ENCODE assay signal across 19 cellular contexts in the genomic region with DNA sequence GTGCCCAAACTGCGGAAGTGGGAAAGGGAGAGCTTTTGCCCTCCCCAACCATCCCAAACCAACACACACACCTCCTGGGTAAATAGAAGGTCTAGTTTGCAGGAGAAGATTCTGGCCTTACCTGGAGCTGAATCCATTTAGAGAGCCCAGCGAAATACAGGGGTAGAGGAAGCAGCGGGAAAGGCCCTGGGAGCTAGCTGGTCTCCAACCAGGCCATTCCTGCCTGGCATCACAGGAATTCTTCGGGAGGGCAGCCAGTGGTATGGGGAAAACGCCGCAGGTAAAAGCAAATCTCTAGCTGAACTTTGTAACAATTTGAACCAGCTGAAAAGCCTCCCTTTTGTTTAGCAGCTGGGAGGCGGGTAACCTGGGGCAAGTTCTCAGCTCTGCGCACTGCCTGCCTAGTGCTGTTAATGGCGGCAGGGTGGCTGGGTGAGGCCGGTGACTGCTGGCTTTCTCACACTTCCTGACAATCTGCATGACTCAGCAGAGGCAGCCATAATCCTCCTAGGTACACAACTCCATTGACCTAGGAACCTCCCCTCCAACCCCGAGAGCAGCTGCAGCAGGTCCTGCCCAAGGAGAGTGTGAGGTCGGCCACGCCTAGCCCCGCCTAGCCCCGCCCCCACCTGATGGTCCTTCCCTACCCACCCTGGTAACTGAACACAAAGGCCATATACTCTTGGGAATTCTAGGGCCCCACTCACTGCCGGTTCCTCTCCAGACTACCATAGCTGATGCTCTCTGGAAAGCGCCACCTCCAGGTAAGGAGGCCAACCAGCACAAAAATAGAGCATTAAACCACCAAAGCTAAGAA.
DNase-seq lines count a peak whose midpoint lies in the region; ATAC-seq and TF ChIP-seq lines count a peak whose summit lies in the region.
"Had no signal": no experiment of that assay in that cellular context is flagged by ENCODE, and none has a peak within 500 bp of the region (broad histone marks: within the 10 kb centered on the region; RNA-seq: fewer than 3 reads in every experiment).

No MANE protein-coding gene starts in this region.

- TF ChIP-seq CTCF in GM23338 (conservative IDR thresholded peaks at IDR 0.05; ENCODE audit: low read depth in 2 of 2) (0 out of 4 replicates have a peak, but pooled peaks have one; percentile 9 to 10), spleen (IDR thresholded peaks at IDR 0.05 in 8 of 11, conservative IDR thresholded peaks at IDR 0.05 in 3 of 11) (no peak)

- peak overlapping the region; percentile 28; the same call in 1 of the 2 replicates for H2AFZ ChIP-seq in GM23338
- H2AFZ ChIP-seq in mesenchymal stem cell (ENCODE audit: low read depth, low read length), result peak overlapping the region; percentile 14

- H3K27me3 ChIP-seq in GM23338 (ENCODE audit: insufficient read depth) (no peaks in the 10 kb centered on the region), mesenchymal stem cell (ENCODE audit: control insufficient read depth in 1 of 2, insufficient read depth in 1 of 2, low read length in 2 of 2) (no peaks in the 10 kb centered on the region), spleen (replicated peaks in 1 of 7) (no peaks in the 10 kb centered on the region)
- H3K27me3 ChIP-seq: BLaER1, ovary had no signal

- no peak for TF ChIP-seq POLR2A in spleen (IDR thresholded peaks at IDR 0.05)

- H2BK5ac ChIP-seq in mesenchymal stem cell (ENCODE audit: low read depth, low read length, poor library complexity, severe bottlenecking), result no peak overlapping the region

- no peak overlapping the region for H3K18ac ChIP-seq in mesenchymal stem cell (ENCODE audit: low read depth in 1 of 2, low read length in 2 of 2)

- no peaks in the 10 kb centered on the region for H4K20me1 ChIP-seq in GM23338 (replicated peaks; ENCODE audit: insufficient read depth)
- H4K20me1 ChIP-seq: BLaER1 had no signal

- H3K79me2 ChIP-seq in GM23338 (replicated peaks; ENCODE audit: insufficient read depth), result no peaks in the 10 kb centered on the region

- H4K91ac ChIP-seq in mesenchymal stem cell (ENCODE audit: low read length), result no peak overlapping the region

- no peaks in the 10 kb centered on the region; the same call in 1 of the 2 replicates for H3K9me2 ChIP-seq in GM23338 (ENCODE audit: insufficient read depth)

- no peak overlapping the region for H3K27ac Mint-ChIP-seq in GM23338
- H3K27ac Mint-ChIP-seq: activated CD4-positive, alpha-beta T cell treated with anti-CD3 and anti-CD28 coated beads, Interleukin-2, amount 10 ng/mL, durations not matched to agents 7 days and 5 days; activated naive CD8-positive, alpha-beta T cell treated with anti-CD3 and anti-CD28 coated beads for 36 hours had no signal

- ATAC-seq in GM23338, result no peak
- ATAC-seq in esophagus mucosa, result no peak
- no peak for ATAC-seq in HG03095 (IDR thresholded peaks at IDR 0.05; ENCODE audit: unreplicated experiment)
- ATAC-seq in GM21737 (IDR thresholded peaks at IDR 0.05; ENCODE audit: unreplicated experiment), result no peak
- ATAC-seq: activated T-cell treated with anti-CD3 and anti-CD28 coated beads, Interleukin-2, amount 50 U/mL, for 4 hours; left lobe of liver had no signal

- H3K4me2 ChIP-seq in GM23338 (no peak overlapping the region), mesenchymal stem cell (ENCODE audit: low read length, poor library complexity, severe bottlenecking) (no peak overlapping the region)
- H3K4me2 ChIP-seq: BLaER1 had no signal

- H2BK15ac ChIP-seq in mesenchymal stem cell (ENCODE audit: low read depth, poor library complexity, severe bottlenecking), result no peak overlapping the region

- DNase-seq in GM23338 (ENCODE audit: low spot score), result no peak
- DNase-seq in NCI-H1436 (lab: John Stamatoyannopoulos, UW), result peak; percentile 98
- peak; percentile 93 for DNase-seq in RPMI8226
- no peak for DNase-seq in mesenchymal stem cell
- no peak for DNase-seq in spleen
- DNase-seq: activated CD4-positive, alpha-beta T cell treated with anti-CD3 and anti-CD28 coated beads, Interleukin-2, amount 10 ng/mL, durations not matched to agents 7 days and 5 days; activated naive CD8-positive, alpha-beta T cell treated with anti-CD3 and anti-CD28 coated beads for 36 hours; activated T-cell treated with anti-CD3 and anti-CD28 coated beads, Interleukin-2, amount 50 U/mL, for 4 hours; NCI-H82; ovary; Right ventricle myocardium superior; stimulated activated naive CD4-positive, alpha-beta T cell; T1000 had no signal

- intact Hi-C loops in spleen (cut with DNase I; ENCODE audit: low total_unique reads), result no loop called here

- no peaks in the 10 kb centered on the region for H3K79me1 ChIP-seq in mesenchymal stem cell (replicated peaks; ENCODE audit: low read length, poor library complexity, severe bottlenecking)

- H2BK120ac ChIP-seq in mesenchymal stem cell (ENCODE audit: low read depth, low read length), result no peak overlapping the region

- H3K4me1 ChIP-seq in GM23338 (ENCODE audit: insufficient read depth) (no peaks in the 10 kb centered on the region), mesenchymal stem cell (ENCODE audit: control insufficient read depth, insufficient read depth, low read depth, low read length) (no peaks in the 10 kb centered on the region), spleen (no peaks in the 10 kb centered on the region)
- H3K4me1 ChIP-seq: BLaER1 had no signal

- H2AK5ac ChIP-seq in mesenchymal stem cell (ENCODE audit: low read length, severe bottlenecking), result no peak overlapping the region

- no peak overlapping the region for H3K9ac ChIP-seq in mesenchymal stem cell (ENCODE audit: low read length)
- H3K9ac ChIP-seq: BLaER1 had no signal

- H3F3A ChIP-seq in GM23338 (replicated peaks; ENCODE audit: low read depth), result no peaks in the 10 kb centered on the region

- H3K4me1 Mint-ChIP-seq in GM23338, result no peaks in the 10 kb centered on the region; the same call in 2 of the 3 replicates
- H3K4me1 Mint-ChIP-seq: activated CD4-positive, alpha-beta T cell treated with anti-CD3 and anti-CD28 coated beads, Interleukin-2, amount 10 ng/mL, durations not matched to agents 7 days and 5 days; activated naive CD8-positive, alpha-beta T cell treated with anti-CD3 and anti-CD28 coated beads for 36 hours had no signal

- WGBS in mesenchymal stem cell, result 94% methylated on average over 16 of the region's 17 CpGs
- WGBS in spleen, 5 donors, result 83 to 90% (median 83%) methylated on average over 17 of the region's 17 CpGs

- peaks cover 2% of the 10 kb centered on the region for H3K27me3 Mint-ChIP-seq in GM23338 (ENCODE audit: insufficient read depth, low read depth, poor library complexity)
- H3K27me3 Mint-ChIP-seq: activated CD4-positive, alpha-beta T cell treated with anti-CD3 and anti-CD28 coated beads, Interleukin-2, amount 10 ng/mL, durations not matched to agents 7 days and 5 days; activated naive CD8-positive, alpha-beta T cell treated with anti-CD3 and anti-CD28 coated beads for 36 hours had no signal

- no peak overlapping the region for H3K4ac ChIP-seq in mesenchymal stem cell (ENCODE audit: low read depth in 1 of 2, low read length in 2 of 2)

- no peak overlapping the region for H3K23ac ChIP-seq in mesenchymal stem cell (ENCODE audit: low read length in 2 of 2)

- H3K9me3 Mint-ChIP-seq in GM23338, result peaks cover 12% of the 10 kb centered on the region; the same call in 2 of the 3 replicates

- peaks cover 4% of the 10 kb centered on the region; the same call in 2 of the 3 replicates for H3K36me3 Mint-ChIP-seq in GM23338 (ENCODE audit: low read depth)
- H3K36me3 Mint-ChIP-seq: activated naive CD8-positive, alpha-beta T cell treated with anti-CD3 and anti-CD28 coated beads for 36 hours had no signal

- H3K36me3 ChIP-seq in GM23338 (ENCODE audit: insufficient read depth), result no peaks in the 10 kb centered on the region
- no peaks in the 10 kb centered on the region for H3K36me3 ChIP-seq in mesenchymal stem cell (ENCODE audit: control insufficient read depth in 1 of 2, insufficient read depth in 2 of 2, low read depth in 1 of 2, low read length in 2 of 2)
- no peaks in the 10 kb centered on the region for H3K36me3 ChIP-seq in spleen
- H3K36me3 ChIP-seq: BLaER1, ovary had no signal

- peak overlapping the region; percentile 17; the same call in 1 of the 3 replicates for H3K4me3 Mint-ChIP-seq in GM23338
- H3K4me3 Mint-ChIP-seq: activated CD4-positive, alpha-beta T cell treated with anti-CD3 and anti-CD28 coated beads, Interleukin-2, amount 10 ng/mL, durations not matched to agents 7 days and 5 days; activated naive CD8-positive, alpha-beta T cell treated with anti-CD3 and anti-CD28 coated beads for 36 hours; activated T-cell treated with anti-CD3 and anti-CD28 coated beads, Interleukin-2, amount 50 U/mL, for 4 hours had no signal

- H4K8ac ChIP-seq in mesenchymal stem cell (ENCODE audit: low read length), result no peak overlapping the region

- no peak overlapping the region for H3K4me3 ChIP-seq in GM23338
- H3K4me3 ChIP-seq in mesenchymal stem cell (ENCODE audit: insufficient read depth in 1 of 2, low read depth in 1 of 2, low read length in 2 of 2), result no peak overlapping the region
- H3K4me3 ChIP-seq in spleen, result no peak overlapping the region
- H3K4me3 ChIP-seq: BLaER1, ovary, skin epidermis had no signal

- H3K14ac ChIP-seq in mesenchymal stem cell (ENCODE audit: low read length in 2 of 2), result no peak overlapping the region

- H3K27ac ChIP-seq in GM23338 (ENCODE audit: low read depth) (no peak overlapping the region), mesenchymal stem cell (ENCODE audit: low read length, poor library complexity, severe bottlenecking) (no peak overlapping the region), spleen (no peak overlapping the region)
- H3K27ac ChIP-seq: BLaER1, ovary, skin epidermis had no signal

- H2BK12ac ChIP-seq in mesenchymal stem cell (ENCODE audit: low read length in 2 of 2), result no peak overlapping the region

- H3K9me3 ChIP-seq in mesenchymal stem cell (ENCODE audit: control insufficient read depth, low read length), result peaks cover 21% of the 10 kb centered on the region
- H3K9me3 ChIP-seq in spleen, result peaks cover 0 to 35% (median 26%) of the 10 kb centered on the region in 8 donors

Comparison
In these comparisons a context has a peak if more than half of its experiments do, and no peak if none do; other contexts are left out.
1. DNase-seq: peak in NCI-H1436 (single experiment) and RPMI8226 (single experiment); none in GM23338 (single experiment), mesenchymal stem cell (single experiment) and spleen (single experiment).
2. CTCF ChIP-seq: peak in GM23338 (2 of 2); none in spleen (0 of 11).